Comparison of ENCODE assay signal across 3 cellular contexts in the genomic region with DNA sequence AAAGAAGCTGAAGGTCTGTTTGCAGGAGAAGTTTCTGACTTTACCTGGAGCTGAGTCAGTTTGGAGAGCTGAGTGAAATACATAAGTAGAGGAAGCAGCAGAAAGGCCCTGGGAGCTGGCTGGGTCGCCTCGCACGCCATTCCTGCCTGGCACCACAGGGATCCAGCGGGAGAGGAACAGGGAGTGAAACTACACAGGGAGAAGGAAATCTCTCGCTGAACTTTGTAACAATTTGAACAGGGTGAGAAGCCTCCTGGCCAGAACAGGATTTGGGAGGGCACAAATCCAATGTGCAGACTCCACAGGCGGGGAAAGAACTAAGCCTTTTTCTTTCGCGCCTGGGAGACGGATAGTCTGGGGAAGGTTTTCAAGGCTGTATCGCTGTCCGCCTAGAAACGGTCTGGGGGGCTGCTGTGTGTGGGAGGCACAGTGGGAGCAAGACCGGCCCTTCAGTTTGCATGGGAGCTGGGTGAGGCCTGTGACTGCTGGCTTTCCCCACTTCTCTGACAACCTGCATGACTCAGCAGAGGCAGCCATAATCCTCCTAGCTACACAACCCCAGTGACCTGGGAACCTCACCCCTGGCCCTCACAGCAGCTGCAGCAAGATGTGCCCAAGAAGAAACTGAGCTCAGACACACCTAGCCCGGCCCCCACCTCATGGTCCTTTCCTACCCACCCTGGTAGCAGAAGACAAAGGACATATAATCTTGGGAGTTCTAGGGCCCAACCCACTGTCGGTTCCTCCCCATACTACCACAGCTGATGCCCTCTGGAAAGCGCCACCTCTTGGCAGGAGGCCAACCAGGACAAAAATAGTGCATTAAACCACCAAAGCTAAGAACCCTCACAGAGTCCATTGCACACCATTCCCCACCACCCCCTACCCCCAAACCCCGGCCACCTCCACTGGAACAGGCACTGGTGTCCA.
TF ChIP-seq lines count a peak whose summit lies in the region.

No MANE protein-coding gene starts in this region.

TF ChIP-seq in liver, 16 proteins besides CTCF, POLR2A, EP300 and RAD21:
- TF ChIP-seq TAF1 (conservative IDR thresholded peaks at IDR 0.05) (no peak), HNF4A (conservative IDR thresholded peaks at IDR 0.05) (peak in 1 of 2 donors; percentile 39), RXRA (IDR thresholded peaks at IDR 0.05) (peak in 1 of 2 donors; percentile 28), GABPA (IDR thresholded peaks at IDR 0.05 in 1 of 2, conservative IDR thresholded peaks at IDR 0.05 in 1 of 2) (no peak), JUND (IDR thresholded peaks at IDR 0.05) (no peak), YY1 (IDR thresholded peaks at IDR 0.05) (peak; percentile 45)

TF ChIP-seq in HepG2, 621 proteins besides CTCF, POLR2A, EP300 and RAD21:
- TF ChIP-seq, protein P1, sequence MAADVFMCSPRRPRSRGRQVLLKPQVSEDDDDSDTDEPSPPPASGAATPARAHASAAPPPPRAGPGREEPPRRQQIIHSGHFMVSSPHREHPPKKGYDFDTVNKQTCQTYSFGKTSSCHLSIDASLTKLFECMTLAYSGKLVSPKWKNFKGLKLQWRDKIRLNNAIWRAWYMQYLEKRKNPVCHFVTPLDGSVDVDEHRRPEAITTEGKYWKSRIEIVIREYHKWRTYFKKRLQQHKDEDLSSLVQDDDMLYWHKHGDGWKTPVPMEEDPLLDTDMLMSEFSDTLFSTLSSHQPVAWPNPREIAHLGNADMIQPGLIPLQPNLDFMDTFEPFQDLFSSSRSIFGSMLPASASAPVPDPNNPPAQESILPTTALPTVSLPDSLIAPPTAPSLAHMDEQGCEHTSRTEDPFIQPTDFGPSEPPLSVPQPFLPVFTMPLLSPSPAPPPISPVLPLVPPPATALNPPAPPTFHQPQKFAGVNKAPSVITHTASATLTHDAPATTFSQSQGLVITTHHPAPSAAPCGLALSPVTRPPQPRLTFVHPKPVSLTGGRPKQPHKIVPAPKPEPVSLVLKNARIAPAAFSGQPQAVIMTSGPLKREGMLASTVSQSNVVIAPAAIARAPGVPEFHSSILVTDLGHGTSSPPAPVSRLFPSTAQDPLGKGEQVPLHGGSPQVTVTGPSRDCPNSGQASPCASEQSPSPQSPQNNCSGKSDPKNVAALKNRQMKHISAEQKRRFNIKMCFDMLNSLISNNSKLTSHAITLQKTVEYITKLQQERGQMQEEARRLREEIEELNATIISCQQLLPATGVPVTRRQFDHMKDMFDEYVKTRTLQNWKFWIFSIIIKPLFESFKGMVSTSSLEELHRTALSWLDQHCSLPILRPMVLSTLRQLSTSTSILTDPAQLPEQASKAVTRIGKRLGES (CRISPR knock-in tag; IDR thresholded peaks at IDR 0.05; ENCODE audit: borderline replicate concordance), result no peak
- TF ChIP-seq ZNF546 (CRISPR knock-in tag; conservative IDR thresholded peaks at IDR 0.05) (no peak), TOE1 (CRISPR knock-in tag; IDR thresholded peaks at IDR 0.05) (no peak), ZEB1 (IDR thresholded peaks at IDR 0.05; ENCODE audit: insufficient replicate concordance, low read depth) (no peak), AKAP8 (CRISPR knock-in tag; IDR thresholded peaks at IDR 0.05) (no peak), FOXO1 (CRISPR knock-in tag; IDR thresholded peaks at IDR 0.05) (no peak), SMAD3 (CRISPR knock-in tag; IDR thresholded peaks at IDR 0.05) (no peak), ZFP1 (CRISPR knock-in tag; IDR thresholded peaks at IDR 0.05) (no peak), PHF5A (CRISPR knock-in tag; IDR thresholded peaks at IDR 0.05; ENCODE audit: low read depth, unreplicated experiment) (no peak), ATM (IDR thresholded peaks at IDR 0.05; ENCODE audit: borderline replicate concordance) (no peak), ZNF20 (CRISPR knock-in tag; IDR thresholded peaks at IDR 0.05) (no peak), ZMAT3 (CRISPR knock-in tag; conservative IDR thresholded peaks at IDR 0.05) (no peak)
TF ChIP-seq in HepG2: peak in this region for 0.

TF ChIP-seq in H1, 55 proteins besides CTCF, POLR2A, EP300 and RAD21:
- TF ChIP-seq JUN (IDR thresholded peaks at IDR 0.05; ENCODE audit: low read depth, low read length) (no peak), RBBP5 (IDR thresholded peaks at IDR 0.05; ENCODE audit: borderline replicate concordance, low read depth, low read length) (no peak), POLR2AphosphoS5 (IDR thresholded peaks at IDR 0.05; ENCODE audit: low read depth, low read length) (no peak), YY1 (IDR thresholded peaks at IDR 0.05; ENCODE audit: low read depth, low read length) (no peak), SP1 (IDR thresholded peaks at IDR 0.05; ENCODE audit: low read depth, low read length) (no peak), TAF1 (IDR thresholded peaks at IDR 0.05; ENCODE audit: low read depth, low read length) (no peak), ZNF274 (IDR thresholded peaks at IDR 0.05; ENCODE audit: borderline replicate concordance, extremely low read depth, low read length) (no peak), HDAC6 (IDR thresholded peaks at IDR 0.05; ENCODE audit: low read depth, low read length) (no peak), CEBPB (IDR thresholded peaks at IDR 0.05; ENCODE audit: low read depth, low read length) (no peak), CHD2 (IDR thresholded peaks at IDR 0.05; ENCODE audit: low read length) (no peak), POU5F1 (IDR thresholded peaks at IDR 0.05; ENCODE audit: low read depth, low read length) (no peak)
- TF ChIP-seq, protein P2, sequence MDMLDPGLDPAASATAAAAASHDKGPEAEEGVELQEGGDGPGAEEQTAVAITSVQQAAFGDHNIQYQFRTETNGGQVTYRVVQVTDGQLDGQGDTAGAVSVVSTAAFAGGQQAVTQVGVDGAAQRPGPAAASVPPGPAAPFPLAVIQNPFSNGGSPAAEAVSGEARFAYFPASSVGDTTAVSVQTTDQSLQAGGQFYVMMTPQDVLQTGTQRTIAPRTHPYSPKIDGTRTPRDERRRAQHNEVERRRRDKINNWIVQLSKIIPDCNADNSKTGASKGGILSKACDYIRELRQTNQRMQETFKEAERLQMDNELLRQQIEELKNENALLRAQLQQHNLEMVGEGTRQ (IDR thresholded peaks at IDR 0.05; ENCODE audit: low read length), result no peak
TF ChIP-seq in H1: peak in this region for 0.
